ENCODE assay signal across 8 cellular contexts in the genomic region with DNA sequence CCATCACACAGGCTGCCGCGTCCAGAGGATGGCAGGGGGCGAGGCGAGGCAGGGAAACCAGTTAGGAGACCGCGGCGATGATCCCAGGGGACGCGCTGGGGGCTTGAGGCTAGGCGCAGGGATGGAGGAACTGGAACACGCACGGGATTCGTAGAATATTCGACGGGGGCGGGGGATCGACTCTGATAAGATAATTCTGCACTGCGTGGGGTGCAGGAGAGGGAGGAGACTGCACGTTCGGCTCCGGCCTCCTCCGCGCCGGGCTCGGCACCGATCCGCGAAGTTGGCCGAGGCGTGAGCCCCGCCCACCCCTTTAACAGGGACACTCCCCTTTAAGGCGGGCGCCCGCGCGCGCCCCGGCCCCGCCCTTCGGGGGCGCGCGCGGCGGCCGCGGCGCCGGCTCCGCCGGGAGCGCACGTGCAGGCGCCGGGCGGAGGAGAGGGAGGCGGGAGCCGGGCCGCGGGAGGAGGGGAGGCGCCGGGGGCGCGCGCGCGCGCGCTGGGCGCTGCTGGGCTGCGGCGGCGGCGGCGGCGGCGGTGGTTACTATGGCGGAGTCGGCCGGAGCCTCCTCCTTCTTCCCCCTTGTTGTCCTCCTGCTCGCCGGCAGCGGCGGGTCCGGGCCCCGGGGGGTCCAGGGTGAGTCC. TPM values are rescaled to one million over a fixed set of nuclear protein-coding genes. Genes with fewer than 3 reads are reported as not detected.
A peak's percentile ranks its signal among the peaks of the same experiment; 100 is the strongest.
DNase-seq lines count a peak whose midpoint lies in the region; ATAC-seq and TF ChIP-seq lines count a peak whose summit lies in the region.

A gene (plus strand): TSS at position 501 of the 644 bp plus-strand sequence. CDS start 45 bp downstream, at position 546.

- intact Hi-C loops in PC-9 (cut with micrococcal nuclease; ENCODE audit: unreplicated experiment), result no loop called here

- H3K27ac Mint-ChIP-seq in CD8-positive, alpha-beta memory T cell, result peak within 1 kb of the TSS; percentile 14 to 96 (median 90)
- H3K27ac Mint-ChIP-seq in activated T-cell treated with anti-CD3 and anti-CD28 coated beads, Interleukin-2, amount 50 U/mL, for 24 hours, result peak within 1 kb of the TSS; percentile 85

- TF ChIP-seq CTCF in PC-9 (conservative IDR thresholded peaks at IDR 0.05), result no peak

- peaks cover 28% of the 10 kb centered on the region for H3K4me1 ChIP-seq in CD8-positive, alpha-beta memory T cell (ENCODE audit: insufficient read depth, low read length)
- H3K4me1 ChIP-seq in PC-9 (replicated peaks; ENCODE audit: insufficient read depth) (peaks cover 34% of the 10 kb centered on the region), esophagus (ENCODE audit: control insufficient read depth in 2 of 2, insufficient read depth in 2 of 2, low read length in 1 of 2) (peaks cover 2 to 3% of the 10 kb centered on the region in 2 donors), mucosa of stomach (ENCODE audit: control insufficient read depth, insufficient read depth, low read length) (peaks cover 28% of the 10 kb centered on the region)

- peak within 1 kb of the TSS; percentile 57 for H3K27ac ChIP-seq in CD8-positive, alpha-beta memory T cell (ENCODE audit: low read depth, low read length)
- H3K27ac ChIP-seq in PC-9, result no peak within 1 kb of the TSS
- H3K27ac ChIP-seq in esophagus (ENCODE audit: low read depth in 2 of 2, low read length in 1 of 2), result peak within 1 kb of the TSS; percentile 85 to 90

- no peaks in the 10 kb centered on the region for H3F3A ChIP-seq in PC-9 (ENCODE audit: insufficient read depth, low read depth)

- H4K20me1 ChIP-seq in PC-9 (ENCODE audit: insufficient read depth), result 0 out of 2 replicates have a peak, but pooled peaks cover 3% of the 10 kb centered on the region

- no peaks in the 10 kb centered on the region for H3K9me3 ChIP-seq in CD8-positive, alpha-beta memory T cell (ENCODE audit: low read length)
- H3K9me3 ChIP-seq in PC-9 (ENCODE audit: insufficient read depth, low read depth) (no peaks in the 10 kb centered on the region), esophagus (ENCODE audit: control insufficient read depth in 2 of 2, insufficient read depth in 1 of 2, low read depth in 1 of 2, low read length in 1 of 2) (no peaks in the 10 kb centered on the region), mucosa of stomach (ENCODE audit: control insufficient read depth, low read length) (no peaks in the 10 kb centered on the region)

- H3K79me2 ChIP-seq in PC-9 (ENCODE audit: low read depth), result peaks cover 41% of the 10 kb centered on the region

- H3K9me3 Mint-ChIP-seq in CD8-positive, alpha-beta memory T cell, result peaks cover 0 to 4% (median 0%) of the 10 kb centered on the region in 5 donors
- H3K9me3 Mint-ChIP-seq in activated T-cell treated with anti-CD3 and anti-CD28 coated beads, Interleukin-2, amount 50 U/mL, for 24 hours, result no peaks in the 10 kb centered on the region

- peaks cover 5 to 9% of the 10 kb centered on the region in 2 donors for H3K27me3 Mint-ChIP-seq in CD8-positive, alpha-beta memory T cell
- peaks cover 8% of the 10 kb centered on the region for H3K27me3 Mint-ChIP-seq in activated T-cell treated with anti-CD3 and anti-CD28 coated beads, Interleukin-2, amount 50 U/mL, for 24 hours

- H3K36me3 ChIP-seq in CD8-positive, alpha-beta memory T cell (ENCODE audit: insufficient read depth, low read length), result no peaks in the 10 kb centered on the region
- H3K36me3 ChIP-seq in PC-9 (ENCODE audit: low read depth), result no peaks in the 10 kb centered on the region; the same call in 1 of the 2 replicates
- no peaks in the 10 kb centered on the region for H3K36me3 ChIP-seq in esophagus (ENCODE audit: control insufficient read depth in 2 of 2, insufficient read depth in 2 of 2, low read length in 1 of 2)
- no peaks in the 10 kb centered on the region for H3K36me3 ChIP-seq in mucosa of stomach (ENCODE audit: control insufficient read depth, insufficient read depth, low read length)

- H3K9me2 ChIP-seq in PC-9 (ENCODE audit: insufficient read depth), result no peaks in the 10 kb centered on the region

- H2AFZ ChIP-seq in PC-9, result peak within 1 kb of the TSS; percentile 96

- DNase-seq in CD8-positive, alpha-beta memory T cell, result peak; percentile 85 to 92 (median 87)
- DNase-seq in KBM-7, result peak; percentile 81
- DNase-seq in PC-9, result peak; percentile 57 to 81
- peak; percentile 92 for DNase-seq in activated T-cell treated with anti-CD3 and anti-CD28 coated beads, Interleukin-2, amount 50 U/mL, for 24 hours
- peak; percentile 82 to 85 for DNase-seq in stimulated activated CD8-positive, alpha-beta memory T cell treated with anti-CD3 and anti-CD28 coated beads, Interleukin-4, amount 100 ng/mL, for 4 hours (ENCODE audit: low read depth in 2 of 2, low spot score in 1 of 2)

- no peaks in the 10 kb centered on the region for H3K27me3 ChIP-seq in CD8-positive, alpha-beta memory T cell (ENCODE audit: insufficient read depth, low read length, poor library complexity, severe bottlenecking)
- H3K27me3 ChIP-seq in PC-9 (ENCODE audit: insufficient read depth, low read depth) (peaks cover 35% of the 10 kb centered on the region), esophagus (ENCODE audit: control insufficient read depth in 1 of 2, insufficient read depth in 2 of 2, low read length in 2 of 2) (no peaks in the 10 kb centered on the region), mucosa of stomach (ENCODE audit: control insufficient read depth, insufficient read depth, low read length) (peaks cover 4% of the 10 kb centered on the region)

- H3K36me3 Mint-ChIP-seq in CD8-positive, alpha-beta memory T cell, result peaks cover 0 to 4% (median 0%) of the 10 kb centered on the region in 3 donors
- H3K36me3 Mint-ChIP-seq in activated T-cell treated with anti-CD3 and anti-CD28 coated beads, Interleukin-2, amount 50 U/mL, for 24 hours (ENCODE audit: low read depth), result no peaks in the 10 kb centered on the region

- WGBS in esophagus, 2 donors, result 1% methylated on average over 45 to 86 of the region's 86 CpGs

- CTCF ChIA-PET in CD8-positive, alpha-beta memory T cell (lab: Charles Lee), result interaction anchor here (1.2 to 1.7 kb wide), 2 partner anchors 24 to 42 kb away, joined by 4 to 7 read pairs; no protein-coding TSS in a partner anchor
- CTCF ChIA-PET in PC-9 (lab: Charles Lee), result interaction anchor here (0.6 kb wide), 1 partner anchor 21 kb away, joined by 3 read pairs; no protein-coding TSS in a partner anchor

- H3K9ac ChIP-seq in mucosa of stomach (ENCODE audit: low read length), result peak within 1 kb of the TSS; percentile 97

- BruUV-seq in PC-9 (replicated peaks; lab: Mats Ljungman, UMichigan), result no TSS peak

- in situ Hi-C loops in KBM-7 (cut with MboI; ENCODE audit: low pct_unique_long_range_greater_than_20kb, low sequenced_read_pairs), result no loop called here

- H3K4me3 ChIP-seq in CD8-positive, alpha-beta memory T cell (ENCODE audit: low read length), result peak within 1 kb of the TSS; percentile 78
- H3K4me3 ChIP-seq in PC-9, result peak within 1 kb of the TSS; percentile 91
- peak within 1 kb of the TSS; percentile 88 to 90 for H3K4me3 ChIP-seq in esophagus (ENCODE audit: low read depth in 1 of 2, low read length in 2 of 2)
- peak within 1 kb of the TSS; percentile 83 for H3K4me3 ChIP-seq in mucosa of stomach (ENCODE audit: low read length)

- POLR2A ChIA-PET in CD8-positive, alpha-beta memory T cell (lab: Charles Lee), result interaction anchor here (0.7 to 1.3 kb wide), 4 partner anchors 14 to 130 kb away, joined by 3 read pairs; no protein-coding TSS in a partner anchor
- POLR2A ChIA-PET in PC-9 (lab: Charles Lee; ENCODE audit: unreplicated experiment), result no interaction called here

- peak; percentile 75 for ATAC-seq in GM21526 (IDR thresholded peaks at IDR 0.05; ENCODE audit: low FRiP score, unreplicated experiment)

- peak within 1 kb of the TSS; percentile 99 for H3K4me2 ChIP-seq in PC-9

- H3K4me3 Mint-ChIP-seq in CD8-positive, alpha-beta memory T cell, result peak within 1 kb of the TSS; percentile 87 to 98 (median 95)
- peak within 1 kb of the TSS; percentile 85 for H3K4me3 Mint-ChIP-seq in activated T-cell treated with anti-CD3 and anti-CD28 coated beads, Interleukin-2, amount 50 U/mL, for 24 hours

- peaks cover 28 to 48% (median 40%) of the 10 kb centered on the region in 3 donors for H3K4me1 Mint-ChIP-seq in CD8-positive, alpha-beta memory T cell
- peaks cover 43% of the 10 kb centered on the region for H3K4me1 Mint-ChIP-seq in activated T-cell treated with anti-CD3 and anti-CD28 coated beads, Interleukin-2, amount 50 U/mL, for 24 hours (ENCODE audit: low read depth)

RNA-seq across cellular contexts. Expression of the gene that starts here (rescaled TPM):
- total RNA-seq in CD8-positive, alpha-beta memory T cell, result 1 to 10 TPM; 7.8 to 8.7 TPM
- 1.3 TPM for polyA plus RNA-seq in CD8-positive, alpha-beta memory T cell
- 13.4 and 15.4 TPM in 2 replicates for total RNA-seq in PC-9 (2021)
- 10 to 100 TPM; 11.6 to 12.4 TPM for polyA plus RNA-seq in esophagus
